8 cellular contexts compared by ENCODE assay signal in the genomic region with DNA sequence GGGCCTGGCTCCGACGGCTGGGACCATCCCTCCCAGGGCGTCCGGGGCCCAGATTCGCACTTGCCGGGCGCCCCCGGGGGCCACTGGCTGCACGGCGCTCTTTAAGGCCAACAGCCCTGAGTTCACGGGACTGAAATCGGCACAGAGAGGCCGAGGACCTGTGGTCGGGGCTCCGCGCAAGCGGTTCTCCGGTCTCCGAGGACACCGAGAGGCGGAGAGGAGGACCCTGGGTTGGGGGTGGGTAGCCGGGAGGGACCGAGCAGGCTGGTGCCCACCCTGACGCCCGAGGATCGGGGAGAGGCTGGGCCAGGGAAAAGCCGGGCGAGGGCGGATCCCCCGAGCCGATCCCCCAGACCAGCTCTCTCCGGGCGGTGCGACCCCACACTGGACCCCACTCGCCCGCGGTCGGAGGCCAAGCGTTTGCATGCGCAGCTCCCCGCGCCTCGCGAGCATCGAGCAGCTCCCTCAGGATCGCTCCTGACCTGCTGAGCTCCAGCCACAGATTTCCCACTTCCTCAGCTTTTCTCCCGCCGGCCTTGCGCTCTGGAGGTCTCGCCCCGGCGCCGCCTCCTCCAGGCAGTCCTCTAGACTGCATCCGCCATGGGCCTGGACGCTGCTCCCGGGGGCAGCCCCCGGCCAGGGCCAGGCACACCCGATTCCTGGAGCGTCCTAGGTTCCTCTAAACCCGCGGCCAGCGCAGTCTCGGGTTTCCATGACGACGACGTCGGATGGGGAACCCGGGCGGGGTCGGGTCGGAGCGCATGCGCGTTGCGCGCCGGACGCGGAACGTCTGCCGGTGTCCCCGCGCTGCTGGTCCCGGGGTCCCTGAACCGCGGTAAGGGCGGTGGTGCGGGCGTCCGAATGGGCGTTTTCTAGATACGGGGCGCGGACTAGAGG. TPM values are rescaled to one million over a fixed set of nuclear protein-coding genes. Genes with fewer than 3 reads are reported as not detected.
DNase-seq lines count a peak whose midpoint lies in the region; ATAC-seq, FAIRE-seq and TF ChIP-seq lines count a peak whose summit lies in the region.

No MANE protein-coding gene starts in this region.

- TF ChIP-seq CTCF in dorsolateral prefrontal cortex (IDR thresholded peaks at IDR 0.05 in 54 of 56, conservative IDR thresholded peaks at IDR 0.05 in 2 of 56; ENCODE audit: low read depth in 1 of 56, partially characterized antibody in 56 of 56): peak in 2 of 56 donors; percentile 7 to 13
- TF ChIP-seq CTCF in right lobe of liver (IDR thresholded peaks at IDR 0.05): no peak

- peak overlapping the region in 55 of 59 donors; percentile 15 to 91 (median 81) for H3K27ac ChIP-seq in dorsolateral prefrontal cortex
- no peak overlapping the region for H3K27ac ChIP-seq in right lobe of liver

- peak; percentile 32; the same call in 1 of the 2 replicates for TF ChIP-seq POLR2A in GM12892 (IDR thresholded peaks at IDR 0.05; ENCODE audit: low read depth, low read length)
- TF ChIP-seq POLR2A in right lobe of liver (IDR thresholded peaks at IDR 0.05): no peak

- peak; percentile 90 for FAIRE-seq in GM12892 (lab: Jason Lieb, UNC)

- DNase-seq in GM12892 (ENCODE audit: insufficient read length): peak; percentile 97
- DNase-seq in NCI-H460 (ENCODE audit: extremely low read depth, low read depth): peak; percentile 61
- DNase-seq in activated CD4-positive, alpha-beta T cell treated with anti-CD3 and anti-CD28 coated beads, Interleukin-2, amount 50 U/mL, for 24 hours (ENCODE audit: low read depth in 1 of 2, low spot score in 1 of 2): peak; percentile 80 to 85
- peak; percentile 78 to 95 (median 86) for DNase-seq in dorsolateral prefrontal cortex
- peak; percentile 79 to 84 (median 82) for DNase-seq in right lobe of liver
- peak; percentile 83 to 90 for DNase-seq in stimulated activated CD4-positive, alpha-beta T cell treated with anti-CD3 and anti-CD28 coated beads, Interleukin-2, amount 100 ng/mL, for 48 hours

- peak; percentile 81 for ATAC-seq in HG02885 (IDR thresholded peaks at IDR 0.05; ENCODE audit: poor library complexity, unreplicated experiment)
- peak; percentile 57 to 84 (median 81) for ATAC-seq in right lobe of liver
- no peak for ATAC-seq in HG03520 (IDR thresholded peaks at IDR 0.05; ENCODE audit: unreplicated experiment)

- peak overlapping the region; percentile 54 to 97 (median 81) for H3K4me3 ChIP-seq in dorsolateral prefrontal cortex
- H3K4me3 ChIP-seq in right lobe of liver: peak overlapping the region; percentile 53 to 57 (median 56)

- intact Hi-C loops in dorsolateral prefrontal cortex (cut with DNase I) (loop anchor here (5.0 to 10.0 kb wide), 2 partner anchors 34 to 423 kb away; a partner anchor contains a TSS), right lobe of liver (cut with DNase I) (no loop called here)

- H3K36me3 ChIP-seq in right lobe of liver: no peaks in the 10 kb centered on the region

- 0% methylated on average over 8 of the region's 94 CpGs for WGBS in right lobe of liver (ENCODE audit: insufficient coverage, low coverage, low lambda C conversion rate, missing lambda C conversion rate)

- H3K27me3 ChIP-seq in dorsolateral prefrontal cortex: peaks cover 0 to 6% (median 0%) of the 10 kb centered on the region in 45 donors
- peaks cover 0 to 16% of the 10 kb centered on the region in 2 donors for H3K27me3 ChIP-seq in right lobe of liver

- H3K4me1 ChIP-seq in right lobe of liver: peaks cover 0 to 20% (median 5%) of the 10 kb centered on the region in 4 donors

- no peaks in the 10 kb centered on the region for H3K9me3 ChIP-seq in right lobe of liver

RNA-seq across cellular contexts. Expression of a gene that starts 17.6 kb away (rescaled TPM):
- not detected for polyA plus RNA-seq in GM12892 (2012; ENCODE audit: missing spikeins)
- 7.1 and 7.7 TPM in 2 replicates for total RNA-seq in NCI-H460 (2014; rRNA removed; shearing (Covaris generic))
- polyA plus RNA-seq in NCI-H460 (2014; cell fraction: nucleus; rRNA removed): 5.5 and 6.8 TPM in 2 replicates
- total RNA-seq in dorsolateral prefrontal cortex: 100 to 1,000 TPM in 119 of 120 experiments, 10 to 100 TPM in 1; 89.4 to 267 (median 170) TPM
- under 1 TPM in 2 of 6 experiments, not detected in 4; 0.02 to 0.05 TPM for total RNA-seq in right lobe of liver

RNA-seq across cellular contexts. Expression of a gene that starts 32.7 kb away (rescaled TPM):
- polyA plus RNA-seq in GM12892 (2012; ENCODE audit: missing spikeins): 15.9 TPM
- 19.4 and 25.3 TPM in 2 replicates for total RNA-seq in NCI-H460 (2014; rRNA removed; shearing (Covaris generic))
- 46.2 and 66.6 TPM in 2 replicates for polyA plus RNA-seq in NCI-H460 (2014; cell fraction: nucleus; rRNA removed)
- total RNA-seq in dorsolateral prefrontal cortex: 10 to 100 TPM; 31.6 to 76.1 (median 48.7) TPM
- total RNA-seq in right lobe of liver: 10 to 100 TPM in 2 of 6 experiments, 1 to 10 TPM in 4; 6.6 to 14.7 (median 8.7) TPM

Comparison
In these comparisons a context has a peak if more than half of its experiments do, and no peak if none do; other contexts are left out.
1. H3K27ac ChIP-seq: peak in dorsolateral prefrontal cortex (55 of 59); none in right lobe of liver (0 of 3).
2. RNA of a gene that starts 17.6 kb away (total RNA-seq): 89.4 to 267 TPM in dorsolateral prefrontal cortex; 7.1 to 7.7 TPM in NCI-H460 and 0.02 to 0.05 TPM in right lobe of liver; every median in the first group is over 10 times any median in the second.
3. intact Hi-C loops: an anchor here in dorsolateral prefrontal cortex (5.0 to 10.0 kb wide); none called in right lobe of liver.
4. Peak in every context shown above with its lines, with median percentiles within 50 percentile points of each other: DNase-seq.